12 cellular contexts compared by ENCODE assay signal in genomic region chr7:155293721-155294642, GRCh38.
"Had no signal": no experiment of that assay in that cellular context is flagged by ENCODE, and none has a peak within 500 bp of the region (broad histone marks: within the 10 kb centered on the region; RNA-seq: fewer than 3 reads in every experiment).

No MANE protein-coding gene starts in this region.

- H3K9me3 ChIP-seq: breast epithelium, heart left ventricle, left lung, right atrium auricular region had no signal

- H3K27ac Mint-ChIP-seq: activated naive CD8-positive, alpha-beta T cell treated with anti-CD3 and anti-CD28 coated beads, Interleukin-2, amount 10 ng/mL, durations not matched to agents 7 days and 5 days; stimulated activated effector memory CD8-positive, alpha-beta T cell treated with anti-CD3 and anti-CD28 coated beads, Interleukin-12 subunit alpha, Interleukin-12 subunit beta, amount 100 ng/mL, for 72 hours had no signal

- H3K36me3 ChIP-seq: breast epithelium, heart left ventricle, left lung, right atrium auricular region had no signal

- H3K4me1 ChIP-seq: foreskin keratinocyte had no signal

- DNase-seq: activated naive CD8-positive, alpha-beta T cell treated with anti-CD3 and anti-CD28 coated beads, Interleukin-2, amount 10 ng/mL, durations not matched to agents 7 days and 5 days; anterior cingulate cortex; dorsolateral prefrontal cortex; foreskin keratinocyte; heart left ventricle; left lung; mesenchymal stem cell; T-helper 2 cell; trophoblast cell had no signal

- H3K27ac ChIP-seq: breast epithelium, dorsolateral prefrontal cortex, foreskin keratinocyte, left lung, right atrium auricular region had no signal

- H3K9me3 Mint-ChIP-seq: stimulated activated effector memory CD8-positive, alpha-beta T cell treated with anti-CD3 and anti-CD28 coated beads, Interleukin-12 subunit alpha, Interleukin-12 subunit beta, amount 100 ng/mL, for 72 hours had no signal

- H3K4me3 Mint-ChIP-seq: activated naive CD8-positive, alpha-beta T cell treated with anti-CD3 and anti-CD28 coated beads, Interleukin-2, amount 10 ng/mL, durations not matched to agents 7 days and 5 days; stimulated activated effector memory CD8-positive, alpha-beta T cell treated with anti-CD3 and anti-CD28 coated beads, Interleukin-12 subunit alpha, Interleukin-12 subunit beta, amount 100 ng/mL, for 72 hours had no signal

- H3K4me3 ChIP-seq: breast epithelium, dorsolateral prefrontal cortex, heart left ventricle, left lung, right atrium auricular region had no signal

- H3K27me3 ChIP-seq: breast epithelium, dorsolateral prefrontal cortex, foreskin keratinocyte, heart left ventricle, left lung, right atrium auricular region had no signal
